Comparison of ENCODE assay signal across 8 cellular contexts in genomic region chr19:45340899-45341453, GRCh38. TPM values are rescaled to one million over a fixed set of nuclear protein-coding genes. Genes with fewer than 3 reads are reported as not detected.
DNase-seq lines count a peak whose midpoint lies in the region; ATAC-seq and TF ChIP-seq lines count a peak whose summit lies in the region.

No MANE protein-coding gene starts in this region.

- H2AFZ ChIP-seq in GM23248 (no peak overlapping the region), PC-3 (ENCODE audit: low read length) (peak overlapping the region; percentile 72; the same call in 1 of the 2 replicates), osteoblast (ENCODE audit: low read length) (no peak overlapping the region)

- peaks cover 5% of the 10 kb centered on the region; the same call in 1 of the 2 replicates for H3K27me3 ChIP-seq in GM23248 (replicated peaks; ENCODE audit: insufficient read depth)
- H3K27me3 ChIP-seq in PC-3 (ENCODE audit: low read length) = no peaks in the 10 kb centered on the region
- peaks cover 0 to 62% (median 0%) of the 10 kb centered on the region in 4 donors for H3K27me3 ChIP-seq in esophagus squamous epithelium
- H3K27me3 ChIP-seq in osteoblast (ENCODE audit: insufficient read depth, low read length) = peaks cover 15% of the 10 kb centered on the region
- peaks cover 5% of the 10 kb centered on the region; the same call in 1 of the 2 replicates for H3K27me3 ChIP-seq in BE2C

- TF ChIP-seq CTCF in PC-3 (conservative IDR thresholded peaks at IDR 0.05; ENCODE audit: low read depth, low read length) (no peak), esophagus squamous epithelium (IDR thresholded peaks at IDR 0.05) (no peak), osteoblast (IDR thresholded peaks at IDR 0.05; ENCODE audit: extremely low read depth, low read depth, low read length) (no peak), BE2C (IDR thresholded peaks at IDR 0.05; ENCODE audit: low read depth, low read length) (no peak)

- WGBS in GM23248 (ENCODE audit: low coverage in 1 of 2, low lambda C conversion rate in 2 of 2, missing lambda C conversion rate in 2 of 2), 2 experiments = 10 to 12% methylated on average over 13 to 25 of the region's 25 CpGs
- WGBS in esophagus squamous epithelium, 2 donors = 12 to 42% methylated on average over 5 to 13 of the region's 25 CpGs

- peak; percentile 18 for DNase-seq in GM23248
- DNase-seq in PC-3 = no peak
- no peak for DNase-seq in esophagus squamous epithelium (lab: John Stamatoyannopoulos, UW)
- peak; percentile 86 for DNase-seq in osteoblast (ENCODE audit: insufficient read length, low spot score, missing footprints)
- no peak for DNase-seq in BE2C
- DNase-seq in NCI-H446 (lab: John Stamatoyannopoulos, UW) = no peak

- in situ Hi-C loops in GM23248 (cut with MboI) = no loop called here

- peak; percentile 48 for ATAC-seq in PC-3
- ATAC-seq in GM19397 (IDR thresholded peaks at IDR 0.05; ENCODE audit: unreplicated experiment) = no peak
- no peak for ATAC-seq in HG03159 (IDR thresholded peaks at IDR 0.05; ENCODE audit: unreplicated experiment)

- H3K9me2 ChIP-seq in GM23248 (ENCODE audit: insufficient read depth) (no peaks in the 10 kb centered on the region), PC-3 (replicated peaks; ENCODE audit: low read length) (no peaks in the 10 kb centered on the region)

- H3K4me2 ChIP-seq in GM23248 (ENCODE audit: unreplicated experiment) (no peak overlapping the region), PC-3 (ENCODE audit: low read length) (peak overlapping the region; percentile 86), osteoblast (ENCODE audit: insufficient read depth, low read length) (peak overlapping the region; percentile 30)

- H3K4me3 ChIP-seq in GM23248 = no peak overlapping the region
- H3K4me3 ChIP-seq in PC-3 (ENCODE audit: low read length) = peak overlapping the region; percentile 75
- peak overlapping the region; percentile 45 to 64 (median 57) for H3K4me3 ChIP-seq in esophagus squamous epithelium
- H3K4me3 ChIP-seq in osteoblast (ENCODE audit: insufficient read depth, low read length) = peak overlapping the region; percentile 42
- no peak overlapping the region for H3K4me3 ChIP-seq in BE2C (ENCODE audit: low read depth, low read length)

- intact Hi-C loops in PC-3 (cut with micrococcal nuclease) = no loop called here
- intact Hi-C loops in esophagus squamous epithelium (cut with DNase I) = no loop called here

- TF ChIP-seq POLR2A in esophagus squamous epithelium (IDR thresholded peaks at IDR 0.05) = no peak

- BruUV-seq in PC-3 (replicated peaks; lab: Mats Ljungman, UMichigan) = no TSS peak

- H3K9me3 ChIP-seq in GM23248 (ENCODE audit: low read depth) = no peaks in the 10 kb centered on the region
- H3K9me3 ChIP-seq in PC-3 (ENCODE audit: low read length) = no peaks in the 10 kb centered on the region
- H3K9me3 ChIP-seq in esophagus squamous epithelium = no peaks in the 10 kb centered on the region
- no peaks in the 10 kb centered on the region for H3K9me3 ChIP-seq in osteoblast (ENCODE audit: low read depth, low read length)
- H3K9me3 ChIP-seq in BE2C = no peaks in the 10 kb centered on the region

- H4K20me1 ChIP-seq in GM23248 (ENCODE audit: insufficient read depth) = no peaks in the 10 kb centered on the region
- H4K20me1 ChIP-seq in PC-3 (ENCODE audit: low read length) = no peaks in the 10 kb centered on the region
- no peaks in the 10 kb centered on the region for H4K20me1 ChIP-seq in osteoblast (ENCODE audit: insufficient read depth, low read length)

- H3K4me1 ChIP-seq in GM23248 (ENCODE audit: insufficient read depth) (no peaks in the 10 kb centered on the region), PC-3 (ENCODE audit: insufficient read depth, low read length) (peaks cover 10% of the 10 kb centered on the region; the same call in 1 of the 2 replicates), esophagus squamous epithelium (peaks cover 6 to 47% (median 10%) of the 10 kb centered on the region in 3 donors), osteoblast (ENCODE audit: insufficient read depth, low read length) (peaks cover 5% of the 10 kb centered on the region), BE2C (no peaks in the 10 kb centered on the region)

- H3K36me3 ChIP-seq in GM23248 (ENCODE audit: low read depth) (no peaks in the 10 kb centered on the region), PC-3 (ENCODE audit: low read depth, low read length) (no peaks in the 10 kb centered on the region), esophagus squamous epithelium (no peaks in the 10 kb centered on the region), osteoblast (ENCODE audit: insufficient read depth, low read length) (no peaks in the 10 kb centered on the region), BE2C (no peaks in the 10 kb centered on the region)

- H3K79me2 ChIP-seq in GM23248 (ENCODE audit: insufficient read depth) = no peaks in the 10 kb centered on the region
- H3K79me2 ChIP-seq in PC-3 (ENCODE audit: low read length) = peaks cover 12% of the 10 kb centered on the region; the same call in 1 of the 2 replicates
- no peaks in the 10 kb centered on the region for H3K79me2 ChIP-seq in osteoblast (ENCODE audit: insufficient read depth, low read length)

- H3F3A ChIP-seq in GM23248 (ENCODE audit: insufficient read depth) (no peaks in the 10 kb centered on the region), PC-3 (ENCODE audit: low read length, unreplicated experiment) (no peaks in the 10 kb centered on the region)

- H3K27ac ChIP-seq in GM23248 = no peak overlapping the region
- no peak overlapping the region for H3K27ac ChIP-seq in PC-3 (ENCODE audit: low read length)
- H3K27ac ChIP-seq in esophagus squamous epithelium = peak overlapping the region in 3 of 4 donors; percentile 74 to 84 (median 75)
- H3K27ac ChIP-seq in osteoblast (ENCODE audit: low read depth, low read length) = no peak overlapping the region

- H3K9ac ChIP-seq in GM23248 = no peak overlapping the region
- H3K9ac ChIP-seq in PC-3 (ENCODE audit: low read length) = peak overlapping the region; percentile 44; the same call in 1 of the 2 replicates

- CTCF ChIA-PET in PC-3 (lab: Charles Lee) = interaction anchor here (0.6 kb wide), 1 partner anchor 23 kb away, joined by 3 read pairs; no protein-coding TSS in a partner anchor

- POLR2A ChIA-PET in PC-3 (lab: Charles Lee; ENCODE audit: unreplicated experiment) = no interaction called here

RNA-seq across cellular contexts. Expression of gene KLC3, which starts 0.4 kb away (rescaled TPM):
- total RNA-seq in GM23248 (2014; rRNA removed; shearing (Covaris generic)) = not detected in 2 replicates
- not detected in 2 replicates for polyA plus RNA-seq in GM23248 (2016; fragmentation: Nextera tagmentation; extraction: Ambion mirVana)
- 23.4 and 27.5 TPM in 2 replicates for total RNA-seq in PC-3 (2014; rRNA removed)
- 10 to 100 TPM; 17.3 to 32.2 (median 27.0) TPM for total RNA-seq in esophagus squamous epithelium
- total RNA-seq in osteoblast = 0.29 and 0.72 TPM in 2 replicates
- not detected for polyA plus RNA-seq in BE2C (2012; ENCODE audit: insufficient read depth, insufficient read length, low read depth)

RNA-seq across cellular contexts. Expression of gene CKM, which starts 18.3 kb away (rescaled TPM):
- not detected in 2 replicates for total RNA-seq in GM23248 (2014; rRNA removed; shearing (Covaris generic))
- 0.11 TPM in 1 of 2 replicates, not detected in the other for polyA plus RNA-seq in GM23248 (2016; fragmentation: Nextera tagmentation; extraction: Ambion mirVana)
- total RNA-seq in PC-3 (2014; rRNA removed) (not detected in 2 replicates), esophagus squamous epithelium (not detected), osteoblast (under 0.01 and 0.36 TPM in 2 replicates)
- 1.0 TPM for polyA plus RNA-seq in BE2C (2012; ENCODE audit: insufficient read depth, insufficient read length, low read depth)

RNA-seq across cellular contexts. Expression of gene ERCC2, which starts 29.4 kb away (rescaled TPM):
- total RNA-seq in GM23248 (2014; rRNA removed; shearing (Covaris generic)) = 29.8 and 32.3 TPM in 2 replicates
- 13.7 TPM in 2 replicates for polyA plus RNA-seq in GM23248 (2016; fragmentation: Nextera tagmentation; extraction: Ambion mirVana)
- total RNA-seq in PC-3 (2014; rRNA removed) = 48.0 and 57.5 TPM in 2 replicates
- 1 to 10 TPM; 6.6 to 8.8 (median 7.2) TPM for total RNA-seq in esophagus squamous epithelium
- 47.4 and 52.5 TPM in 2 replicates for total RNA-seq in osteoblast
- 23.3 TPM for polyA plus RNA-seq in BE2C (2012; ENCODE audit: insufficient read depth, insufficient read length, low read depth)

Comparison
In these comparisons a context has a peak if more than half of its experiments do, and no peak if none do; other contexts are left out.
1. DNase-seq: peak in GM23248 (single experiment) and osteoblast (single experiment); none in PC-3 (single experiment), esophagus squamous epithelium (single experiment), BE2C (single experiment) and NCI-H446 (0 of 2).
2. H3K27ac ChIP-seq: peak in esophagus squamous epithelium (3 of 4); none in GM23248 (single experiment), PC-3 (single experiment) and osteoblast (single experiment).
3. H3K4me3 ChIP-seq: peak in PC-3 (single experiment), esophagus squamous epithelium (4 of 4) and osteoblast (single experiment); none in GM23248 (single experiment) and BE2C (single experiment).
4. RNA of gene KLC3, which starts 0.4 kb away (total RNA-seq): 17.3 to 32.2 TPM in esophagus squamous epithelium and 23.4 to 27.5 TPM in PC-3; 0.29 to 0.72 TPM in osteoblast and not detected in GM23248; every median in the first group is over 10 times any median in the second.